ENCODE assay signal across 8 cellular contexts in the genomic region with DNA sequence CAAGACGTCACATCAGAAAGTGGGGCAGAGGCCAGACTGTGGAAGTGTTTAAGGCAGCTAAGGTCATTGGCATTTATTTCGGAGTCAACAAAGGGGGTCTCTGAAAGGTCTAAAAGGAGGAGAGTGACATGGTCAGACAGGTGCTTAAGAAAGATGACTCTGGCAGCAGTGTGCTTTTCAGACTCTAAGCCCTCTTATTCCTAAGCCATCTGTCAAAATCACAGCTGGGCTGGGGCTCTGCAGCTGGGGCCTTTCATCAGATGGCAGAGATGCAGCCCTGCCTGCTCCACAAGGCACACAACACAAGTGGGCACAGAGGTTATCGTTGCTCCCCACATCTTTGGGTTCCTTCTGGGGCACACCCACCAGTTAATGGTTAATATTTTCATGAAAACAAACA. TPM values are rescaled to one million over a fixed set of nuclear protein-coding genes. Genes with fewer than 3 reads are reported as not detected.
DNase-seq lines count a peak whose midpoint lies in the region; ATAC-seq, FAIRE-seq and TF ChIP-seq lines count a peak whose summit lies in the region.

No MANE protein-coding gene starts in this region.

- no peak for FAIRE-seq in RCC 7860 (lab: Jason Lieb, UNC)
- FAIRE-seq in small intestine (lab: Jason Lieb, UNC), result no peak

- no peak overlapping the region for H3K4me3 Mint-ChIP-seq in CD4-positive, CD25-positive, alpha-beta regulatory T cell

- H3K27me3 Mint-ChIP-seq in CD4-positive, CD25-positive, alpha-beta regulatory T cell, result no peaks in the 10 kb centered on the region

- H3K27ac Mint-ChIP-seq in CD4-positive, CD25-positive, alpha-beta regulatory T cell, result peak overlapping the region; percentile 78 to 95 (median 94)

- 59 to 64% (median 63%) methylated on average over 3 of the region's 3 CpGs for WGBS in small intestine, 3 donors

- no peak overlapping the region for H2AFZ ChIP-seq in parathyroid adenoma

- no peak overlapping the region for H3K4me2 ChIP-seq in parathyroid adenoma (ENCODE audit: low read length)

- peak overlapping the region; percentile 44 for H3K27ac ChIP-seq in CD4-positive, CD25-positive, alpha-beta regulatory T cell (ENCODE audit: insufficient read depth, low read length, poor library complexity, severe bottlenecking)
- H3K27ac ChIP-seq in dorsolateral prefrontal cortex (peak overlapping the region; percentile 74 to 97 (median 93)), parathyroid adenoma (peak overlapping the region; percentile 27), small intestine (ENCODE audit: low read depth in 1 of 2, low read length in 1 of 2) (peak overlapping the region in 1 of 2 donors; percentile 3)

- no peaks in the 10 kb centered on the region for H3K79me2 ChIP-seq in parathyroid adenoma

- no peaks in the 10 kb centered on the region for H3K27me3 ChIP-seq in CD4-positive, CD25-positive, alpha-beta regulatory T cell (ENCODE audit: control insufficient read depth, insufficient read depth, low read length)
- H3K27me3 ChIP-seq in dorsolateral prefrontal cortex (no peaks in the 10 kb centered on the region), parathyroid adenoma (ENCODE audit: control insufficient read depth, insufficient read depth, low read length) (no peaks in the 10 kb centered on the region), small intestine (ENCODE audit: control insufficient read depth in 2 of 2, insufficient read depth in 2 of 2, low read length in 2 of 2) (no peaks in the 10 kb centered on the region)

- intact Hi-C loops in dorsolateral prefrontal cortex (cut with DNase I), result loop anchor here (2.0 to 5.0 kb wide), 3 partner anchors 221 to 456 kb away; partner anchors contain the start of gene HERC1 (in 1 of the 2)

- H3K4me1 ChIP-seq in CD4-positive, CD25-positive, alpha-beta regulatory T cell (ENCODE audit: control insufficient read depth, insufficient read depth, low read length, poor library complexity, severe bottlenecking), result peaks cover 22% of the 10 kb centered on the region
- H3K4me1 ChIP-seq in parathyroid adenoma, result peaks cover 4% of the 10 kb centered on the region
- peaks cover 0 to 3% of the 10 kb centered on the region in 2 donors for H3K4me1 ChIP-seq in small intestine (ENCODE audit: control insufficient read depth in 2 of 2, insufficient read depth in 1 of 2, low read depth in 1 of 2, low read length in 1 of 2)

- DNase-seq in CD4-positive, CD25-positive, alpha-beta regulatory T cell, result no peak
- DNase-seq in NCI-H2171 treated with DMSO at 0.1 percent for 48 hours (lab: John Stamatoyannopoulos, UW), result peak; percentile 87
- DNase-seq in dorsolateral prefrontal cortex, result peak in 2 of 10 donors; percentile 61 to 66
- no peak for DNase-seq in KG1 (lab: John Stamatoyannopoulos, UW)
- DNase-seq in GM10266 (ENCODE audit: extremely low spot score), result no peak
- no peak for DNase-seq in RCC 7860 (ENCODE audit: low spot score)
- no peak for DNase-seq in small intestine

- peaks cover 63% of the 10 kb centered on the region for H3K36me3 Mint-ChIP-seq in CD4-positive, CD25-positive, alpha-beta regulatory T cell

- ATAC-seq in CD4-positive, CD25-positive, alpha-beta regulatory T cell (ENCODE audit: low read depth in 2 of 2), result no peak

- H3K4me1 Mint-ChIP-seq in CD4-positive, CD25-positive, alpha-beta regulatory T cell, result peaks cover 6 to 40% (median 24%) of the 10 kb centered on the region in 4 donors

- H3K36me3 ChIP-seq in CD4-positive, CD25-positive, alpha-beta regulatory T cell (ENCODE audit: control insufficient read depth, insufficient read depth, low read length), result peaks cover 58% of the 10 kb centered on the region
- H3K36me3 ChIP-seq in parathyroid adenoma (ENCODE audit: control insufficient read depth, insufficient read depth, low read length) (no peaks in the 10 kb centered on the region), small intestine (ENCODE audit: control insufficient read depth in 2 of 2, insufficient read depth in 2 of 2, low read length in 2 of 2) (peaks cover 11 to 14% of the 10 kb centered on the region in 2 donors)

- no peak overlapping the region for H3K9ac ChIP-seq in parathyroid adenoma

- TF ChIP-seq CTCF in dorsolateral prefrontal cortex (IDR thresholded peaks at IDR 0.05 in 54 of 56, conservative IDR thresholded peaks at IDR 0.05 in 2 of 56; ENCODE audit: low read depth in 1 of 56, partially characterized antibody in 56 of 56) (peak in 1 of 56 donors; percentile 10), parathyroid adenoma (IDR thresholded peaks at IDR 0.05) (no peak), GM10266 (IDR thresholded peaks at IDR 0.05; ENCODE audit: control insufficient read depth, insufficient read depth, low read depth, missing control alignments) (no peak)

- no peaks in the 10 kb centered on the region for H3K9me3 ChIP-seq in CD4-positive, CD25-positive, alpha-beta regulatory T cell (ENCODE audit: control insufficient read depth in 2 of 2, low read length in 2 of 2)
- H3K9me3 ChIP-seq in parathyroid adenoma (ENCODE audit: control insufficient read depth, low read length) (no peaks in the 10 kb centered on the region), small intestine (ENCODE audit: control insufficient read depth, low read depth) (no peaks in the 10 kb centered on the region)

- no peak overlapping the region for H3K4me3 ChIP-seq in CD4-positive, CD25-positive, alpha-beta regulatory T cell (ENCODE audit: low read depth, low read length)
- H3K4me3 ChIP-seq in dorsolateral prefrontal cortex (peak overlapping the region in 3 of 59 donors; percentile 1 to 27 (median 19)), parathyroid adenoma (ENCODE audit: low read depth, low read length) (no peak overlapping the region), small intestine (ENCODE audit: low read depth in 1 of 2, low read length in 2 of 2) (no peak overlapping the region)

- no peaks in the 10 kb centered on the region for H3K9me3 Mint-ChIP-seq in CD4-positive, CD25-positive, alpha-beta regulatory T cell

RNA-seq across cellular contexts. Expression of gene FBXL22, which starts 14.0 kb away (rescaled TPM):
- total RNA-seq in CD4-positive, CD25-positive, alpha-beta regulatory T cell, result 1.7 TPM
- polyA plus RNA-seq in CD4-positive, CD25-positive, alpha-beta regulatory T cell, result 1 to 10 TPM in 2 of 4 donors, under 1 TPM in 2; 0.45 to 2.1 (median 1.0) TPM
- 1 to 10 TPM in 111 of 120 experiments, under 1 TPM in 9; 0.60 to 5.0 (median 2.0) TPM for total RNA-seq in dorsolateral prefrontal cortex
- 1 to 10 TPM in 1 of 3 donors, not detected in 2; 2.1 TPM for polyA plus RNA-seq in small intestine
